1 cellular context compared by ENCODE assay signal in genomic region chr17:6452471-6453266, GRCh38.
TF ChIP-seq lines count a peak whose summit lies in the region.

No MANE protein-coding gene starts in this region.

TF ChIP-seq in GM12878, 131 proteins besides CTCF, POLR2A, EP300 and RAD21:
- TF ChIP-seq YBX1 (IDR thresholded peaks at IDR 0.05), result no peak
- TF ChIP-seq NR2C2 (IDR thresholded peaks at IDR 0.05; ENCODE audit: borderline replicate concordance, control insufficient read depth, insufficient read length, low read depth), result no peak
- TF ChIP-seq MEF2B (IDR thresholded peaks at IDR 0.05; ENCODE audit: partially characterized antibody, poor library complexity, severe bottlenecking), result peak; percentile 42
- no peak for TF ChIP-seq SUZ12 (IDR thresholded peaks at IDR 0.05; ENCODE audit: unreplicated experiment)
- no peak for TF ChIP-seq NR2C1 (IDR thresholded peaks at IDR 0.05)
- peak; percentile 95 for TF ChIP-seq RUNX3 (IDR thresholded peaks at IDR 0.05; ENCODE audit: low read length)
- TF ChIP-seq, protein P1, sequence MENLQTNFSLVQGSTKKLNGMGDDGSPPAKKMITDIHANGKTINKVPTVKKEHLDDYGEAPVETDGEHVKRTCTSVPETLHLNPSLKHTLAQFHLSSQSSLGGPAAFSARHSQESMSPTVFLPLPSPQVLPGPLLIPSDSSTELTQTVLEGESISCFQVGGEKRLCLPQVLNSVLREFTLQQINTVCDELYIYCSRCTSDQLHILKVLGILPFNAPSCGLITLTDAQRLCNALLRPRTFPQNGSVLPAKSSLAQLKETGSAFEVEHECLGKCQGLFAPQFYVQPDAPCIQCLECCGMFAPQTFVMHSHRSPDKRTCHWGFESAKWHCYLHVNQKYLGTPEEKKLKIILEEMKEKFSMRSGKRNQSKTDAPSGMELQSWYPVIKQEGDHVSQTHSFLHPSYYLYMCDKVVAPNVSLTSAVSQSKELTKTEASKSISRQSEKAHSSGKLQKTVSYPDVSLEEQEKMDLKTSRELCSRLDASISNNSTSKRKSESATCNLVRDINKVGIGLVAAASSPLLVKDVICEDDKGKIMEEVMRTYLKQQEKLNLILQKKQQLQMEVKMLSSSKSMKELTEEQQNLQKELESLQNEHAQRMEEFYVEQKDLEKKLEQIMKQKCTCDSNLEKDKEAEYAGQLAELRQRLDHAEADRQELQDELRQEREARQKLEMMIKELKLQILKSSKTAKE (IDR thresholded peaks at IDR 0.05; ENCODE audit: low read depth, poor library complexity, severe bottlenecking), result no peak
- TF ChIP-seq MTA2 (IDR thresholded peaks at IDR 0.05; ENCODE audit: low read depth), result 0 out of 2 replicates have a peak, but pooled peaks have one; percentile 21
- no peak for TF ChIP-seq HSF1 (IDR thresholded peaks at IDR 0.05; ENCODE audit: low read depth, low read length)
- TF ChIP-seq CHD1 (IDR thresholded peaks at IDR 0.05; ENCODE audit: low read depth, low read length), result no peak
- no peak for TF ChIP-seq ZNF384 (IDR thresholded peaks at IDR 0.05; ENCODE audit: borderline replicate concordance, low read depth, low read length)
- peak; percentile 64; the same call in 1 of the 2 replicates for TF ChIP-seq IRF4 (IDR thresholded peaks at IDR 0.05; ENCODE audit: low read depth, low read length)
- TF ChIP-seq YY1 (IDR thresholded peaks at IDR 0.05; ENCODE audit: low read depth, low read length), result no peak
- TF ChIP-seq CREM (IDR thresholded peaks at IDR 0.05; ENCODE audit: low read depth), result peak; percentile 61; the same call in 1 of the 2 replicates
- TF ChIP-seq MTA3 (IDR thresholded peaks at IDR 0.05; ENCODE audit: borderline replicate concordance, low read length), result no peak
- TF ChIP-seq EED (IDR thresholded peaks at IDR 0.05; ENCODE audit: low read depth), result peak; percentile 58
- 0 out of 4 replicates have a peak, but pooled peaks of 1 of the 2 experiments have one; percentile 44 for TF ChIP-seq ETV6 (conservative IDR thresholded peaks at IDR 0.05 in 1 of 2, IDR thresholded peaks at IDR 0.05 in 1 of 2; ENCODE audit: borderline replicate concordance in 1 of 2, low read depth in 1 of 2)
- 0 out of 2 replicates have a peak, but pooled peaks have one; percentile 54 for TF ChIP-seq MLLT1 (IDR thresholded peaks at IDR 0.05)
- TF ChIP-seq CBFB (IDR thresholded peaks at IDR 0.05; ENCODE audit: low read depth), result peak; percentile 42; the same call in 1 of the 2 replicates
- TF ChIP-seq, protein P2, sequence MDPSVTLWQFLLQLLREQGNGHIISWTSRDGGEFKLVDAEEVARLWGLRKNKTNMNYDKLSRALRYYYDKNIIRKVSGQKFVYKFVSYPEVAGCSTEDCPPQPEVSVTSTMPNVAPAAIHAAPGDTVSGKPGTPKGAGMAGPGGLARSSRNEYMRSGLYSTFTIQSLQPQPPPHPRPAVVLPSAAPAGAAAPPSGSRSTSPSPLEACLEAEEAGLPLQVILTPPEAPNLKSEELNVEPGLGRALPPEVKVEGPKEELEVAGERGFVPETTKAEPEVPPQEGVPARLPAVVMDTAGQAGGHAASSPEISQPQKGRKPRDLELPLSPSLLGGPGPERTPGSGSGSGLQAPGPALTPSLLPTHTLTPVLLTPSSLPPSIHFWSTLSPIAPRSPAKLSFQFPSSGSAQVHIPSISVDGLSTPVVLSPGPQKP (IDR thresholded peaks at IDR 0.05; ENCODE audit: low read depth, low read length), result no peak
- TF ChIP-seq BHLHE40 (IDR thresholded peaks at IDR 0.05; ENCODE audit: borderline replicate concordance in 1 of 2, low read depth in 2 of 2, low read length in 1 of 2), result peak in 1 of 2 experiments; percentile 8; a peak in 1 of 4 replicates
- no peak for TF ChIP-seq MEF2A (IDR thresholded peaks at IDR 0.05; ENCODE audit: insufficient read depth, low read depth, low read length)
- TF ChIP-seq CHD4 (IDR thresholded peaks at IDR 0.05), result no peak
